Comparison of ENCODE assay signal across 1 cellular context in genomic region chr6:4008324-4009047, GRCh38.
A peak's percentile ranks its signal among the peaks of the same experiment; 100 is the strongest.
TF ChIP-seq lines count a peak whose summit lies in the region.

No MANE protein-coding gene starts in this region.

TF ChIP-seq in K562, 482 proteins besides CTCF, POLR2A, EP300 and RAD21 (continued from another document and continues in another):
- no peak for TF ChIP-seq ZNF436 (CRISPR knock-in tag; IDR thresholded peaks at IDR 0.05)
- no peak for TF ChIP-seq MAZ (CRISPR knock-in tag; conservative IDR thresholded peaks at IDR 0.05 in 1 of 2, IDR thresholded peaks at IDR 0.05 in 1 of 2)
- TF ChIP-seq MEF2D (tag; conservative IDR thresholded peaks at IDR 0.05; ENCODE audit: low read depth), result no peak
- 0 out of 2 replicates have a peak, but pooled peaks have one; percentile 41 for TF ChIP-seq ZNF175 (CRISPR knock-in tag; IDR thresholded peaks at IDR 0.05; ENCODE audit: low read depth)
- TF ChIP-seq SAP30 (IDR thresholded peaks at IDR 0.05; ENCODE audit: borderline replicate concordance, insufficient read depth, low read depth, low read length, poor library complexity, severe bottlenecking), result no peak
- TF ChIP-seq CEBPB (tag; IDR thresholded peaks at IDR 0.05), result peak; percentile 96
- TF ChIP-seq HOXB6 (CRISPR knock-in tag; IDR thresholded peaks at IDR 0.05; ENCODE audit: borderline replicate concordance), result no peak
- no peak for TF ChIP-seq POLR2AphosphoS5 (IDR thresholded peaks at IDR 0.05; ENCODE audit: control insufficient read depth, insufficient read depth, low read depth, low read length)
- peak; percentile 42; the same call in 1 of the 2 replicates for TF ChIP-seq GATAD2B (IDR thresholded peaks at IDR 0.05; ENCODE audit: borderline replicate concordance)
- TF ChIP-seq MTA2 (IDR thresholded peaks at IDR 0.05; ENCODE audit: low read depth), result no peak
- no peak for TF ChIP-seq MCM2 (IDR thresholded peaks at IDR 0.05; ENCODE audit: low read depth)
- TF ChIP-seq PTTG1 (tag; IDR thresholded peaks at IDR 0.05; ENCODE audit: low read depth), result no peak
- TF ChIP-seq CCNT2 (IDR thresholded peaks at IDR 0.05; ENCODE audit: borderline replicate concordance, extremely low read depth, insufficient read length, low read depth, low read length), result no peak
- no peak for TF ChIP-seq C11orf30 (IDR thresholded peaks at IDR 0.05; ENCODE audit: low read depth)
- TF ChIP-seq MBD2 (IDR thresholded peaks at IDR 0.05; ENCODE audit: borderline replicate concordance, low read depth), result no peak
- TF ChIP-seq CHD2 (IDR thresholded peaks at IDR 0.05; ENCODE audit: low read depth, low read length), result no peak
- no peak for TF ChIP-seq SMARCA5 (IDR thresholded peaks at IDR 0.05)
- TF ChIP-seq FIP1L1 (IDR thresholded peaks at IDR 0.05; ENCODE audit: low read depth, low read length, poor library complexity, severe bottlenecking), result no peak
- 0 out of 2 replicates have a peak, but pooled peaks have one; percentile 47 for TF ChIP-seq HDAC2 (IDR thresholded peaks at IDR 0.05)
- peak; percentile 50; the same call in 1 of the 2 replicates for TF ChIP-seq CREM (IDR thresholded peaks at IDR 0.05; ENCODE audit: low read depth)
- TF ChIP-seq JUND (IDR thresholded peaks at IDR 0.05; ENCODE audit: borderline replicate concordance, low read depth, low read length), result peak; percentile 70; the same call in 1 of the 2 replicates
- 0 out of 3 replicates have a peak, but pooled peaks have one; percentile 36 for TF ChIP-seq JUND (tag; IDR thresholded peaks at IDR 0.05; ENCODE audit: borderline replicate concordance, low read depth, low read length)
- no peak for TF ChIP-seq GTF2F1 (IDR thresholded peaks at IDR 0.05; ENCODE audit: low read depth, low read length)
- TF ChIP-seq SMAD4 (CRISPR knock-in tag; conservative IDR thresholded peaks at IDR 0.05), result 0 out of 2 replicates have a peak, but pooled peaks have one; percentile 22
- TF ChIP-seq FOXP4 (CRISPR knock-in tag; IDR thresholded peaks at IDR 0.05; ENCODE audit: borderline replicate concordance), result no peak
- no peak for TF ChIP-seq YBX1 (IDR thresholded peaks at IDR 0.05)
- TF ChIP-seq ZNF780A (CRISPR knock-in tag; IDR thresholded peaks at IDR 0.05), result no peak
- TF ChIP-seq CGGBP1 (CRISPR knock-in tag; IDR thresholded peaks at IDR 0.05), result no peak
- no peak for TF ChIP-seq CREB1 (IDR thresholded peaks at IDR 0.05)
- no peak for TF ChIP-seq CREB1 (CRISPR knock-in tag; IDR thresholded peaks at IDR 0.05)
- no peak for TF ChIP-seq ZNF644 (tag; IDR thresholded peaks at IDR 0.05; ENCODE audit: low read depth)
- no peak for TF ChIP-seq HCFC1 (IDR thresholded peaks at IDR 0.05; ENCODE audit: low read depth, low read length)
- no peak for TF ChIP-seq ZNF512 (tag; IDR thresholded peaks at IDR 0.05)
- TF ChIP-seq RERE (CRISPR knock-in tag; IDR thresholded peaks at IDR 0.05; ENCODE audit: borderline replicate concordance), result no peak
- TF ChIP-seq TSHZ1 (CRISPR knock-in tag; IDR thresholded peaks at IDR 0.05), result no peak
- TF ChIP-seq HBP1 (CRISPR knock-in tag; IDR thresholded peaks at IDR 0.05), result no peak
- TF ChIP-seq SOX6 (IDR thresholded peaks at IDR 0.05), result peak; percentile 21; the same call in 1 of the 2 replicates
- peak; percentile 87 for TF ChIP-seq ATF3 (IDR thresholded peaks at IDR 0.05)
- no peak for TF ChIP-seq ATF3 (CRISPR knock-in tag; conservative IDR thresholded peaks at IDR 0.05)
- TF ChIP-seq KDM1A (IDR thresholded peaks at IDR 0.05), result peak; percentile 72 to 75
- no peak for TF ChIP-seq TSC22D4 (tag; IDR thresholded peaks at IDR 0.05)
- no peak for TF ChIP-seq NCOA1 (IDR thresholded peaks at IDR 0.05; ENCODE audit: low read depth)
- TF ChIP-seq IRF9 (tag; IDR thresholded peaks at IDR 0.05), result 0 out of 2 replicates have a peak, but pooled peaks have one; percentile 49
- no peak for TF ChIP-seq PATZ1 (CRISPR knock-in tag; IDR thresholded peaks at IDR 0.05; ENCODE audit: borderline replicate concordance)
- TF ChIP-seq CHD4 (IDR thresholded peaks at IDR 0.05; ENCODE audit: insufficient read depth, insufficient replicate concordance, low read depth, low read length, poor library complexity, severe bottlenecking), result no peak
- peak in 1 of 2 experiments; percentile 17; a peak in 1 of 4 replicates for TF ChIP-seq TEAD1 (CRISPR knock-in tag; IDR thresholded peaks at IDR 0.05)
- no peak for TF ChIP-seq MXI1 (IDR thresholded peaks at IDR 0.05; ENCODE audit: low read depth, low read length)
- no peak for TF ChIP-seq LARP7 (IDR thresholded peaks at IDR 0.05)
- no peak for TF ChIP-seq TGIF2 (CRISPR knock-in tag; IDR thresholded peaks at IDR 0.05)
- TF ChIP-seq ZBTB8A (IDR thresholded peaks at IDR 0.05; ENCODE audit: partially characterized antibody), result no peak
- TF ChIP-seq HDAC8 (tag; IDR thresholded peaks at IDR 0.05), result no peak
- TF ChIP-seq MTF1 (CRISPR knock-in tag; IDR thresholded peaks at IDR 0.05; ENCODE audit: borderline replicate concordance), result no peak
